ENCODE assay signal across 18 cellular contexts in genomic region chr4:27009539-27009938, GRCh38.
A peak's percentile ranks its signal among the peaks of the same experiment; 100 is the strongest.
DNase-seq lines count a peak whose midpoint lies in the region; ATAC-seq and TF ChIP-seq lines count a peak whose summit lies in the region.
"Had no signal": no experiment of that assay in that cellular context is flagged by ENCODE, and none has a peak within 500 bp of the region (broad histone marks: within the 10 kb centered on the region; RNA-seq: fewer than 3 reads in every experiment).

No MANE protein-coding gene starts in this region.

- no peaks in the 10 kb centered on the region for H3K79me1 ChIP-seq in mesenchymal stem cell (replicated peaks; ENCODE audit: low read length, poor library complexity, severe bottlenecking)

- 50% methylated on average over 1 of the region's 4 CpGs for WGBS in mesenchymal stem cell

- peaks cover 7% of the 10 kb centered on the region for H3K36me3 ChIP-seq in CD8-positive, alpha-beta T cell (ENCODE audit: insufficient read depth, low read length)
- H3K36me3 ChIP-seq in mesenchymal stem cell (ENCODE audit: control insufficient read depth in 1 of 2, insufficient read depth in 2 of 2, low read depth in 1 of 2, low read length in 2 of 2): no peaks in the 10 kb centered on the region
- H3K36me3 ChIP-seq: breast epithelium, gastrocnemius medialis, right atrium auricular region had no signal

- no peaks in the 10 kb centered on the region for H3K27me3 Mint-ChIP-seq in CD8-positive, alpha-beta T cell (ENCODE audit: low read depth)
- no peaks in the 10 kb centered on the region; the same call in 1 of the 2 replicates for H3K27me3 Mint-ChIP-seq in HFFc6 (ENCODE audit: insufficient read depth)

- H3K14ac ChIP-seq in mesenchymal stem cell (ENCODE audit: low read length in 2 of 2): no peak overlapping the region

- H3K4ac ChIP-seq in mesenchymal stem cell (ENCODE audit: low read depth in 1 of 2, low read length in 2 of 2): no peak overlapping the region

- no peak overlapping the region for H2BK15ac ChIP-seq in mesenchymal stem cell (ENCODE audit: low read depth, poor library complexity, severe bottlenecking)

- H3K9ac ChIP-seq in mesenchymal stem cell (ENCODE audit: low read length): peak overlapping the region; percentile 78
- H3K9ac ChIP-seq: BLaER1 had no signal

- H3K27ac Mint-ChIP-seq in CD8-positive, alpha-beta T cell: peak overlapping the region; percentile 34
- 0 out of 2 replicates have a peak overlapping the region, but pooled peaks have one; percentile 3 for H3K27ac Mint-ChIP-seq in HFFc6

- POLR2A ChIA-PET in CD8-positive, alpha-beta T cell (lab: Charles Lee): interaction anchor here (1.3 kb wide), 1 partner anchor 149 kb away, joined by 5 read pairs; the partner anchor contains the start of gene STIM2

- intact Hi-C loops in CD8-positive, alpha-beta T cell (cut with DNase I, micrococcal nuclease): loop anchor here in 1 of 2 experiments (1.0 to 5.0 kb wide), 2 partner anchors 287 to 576 kb away; no protein-coding TSS in a partner anchor

- no peak overlapping the region for H3K4me2 ChIP-seq in mesenchymal stem cell (ENCODE audit: low read length, poor library complexity, severe bottlenecking)
- H3K4me2 ChIP-seq: BLaER1 had no signal

- H3K36me3 Mint-ChIP-seq in CD8-positive, alpha-beta T cell: peaks cover 37% of the 10 kb centered on the region
- H3K36me3 Mint-ChIP-seq in HFFc6 (ENCODE audit: low read depth): no peaks in the 10 kb centered on the region

- peaks cover 13% of the 10 kb centered on the region for H3K4me1 Mint-ChIP-seq in CD8-positive, alpha-beta T cell (ENCODE audit: low read depth)
- peaks cover 60% of the 10 kb centered on the region for H3K4me1 Mint-ChIP-seq in HFFc6 (ENCODE audit: low read depth)

- ATAC-seq in CD8-positive, alpha-beta T cell: no peak

- no peak overlapping the region for H3K4me3 ChIP-seq in CD8-positive, alpha-beta T cell (ENCODE audit: low read depth, low read length)
- H3K4me3 ChIP-seq in cardiac fibroblast (replicated peaks in 1 of 2; ENCODE audit: low read depth in 2 of 2, low read length in 2 of 2) (no peak overlapping the region), mesenchymal stem cell (ENCODE audit: insufficient read depth in 1 of 2, low read depth in 1 of 2, low read length in 2 of 2) (no peak overlapping the region)
- H3K4me3 ChIP-seq: BLaER1, breast epithelium, gastrocnemius medialis, right atrium auricular region had no signal

- no peak overlapping the region for H2BK12ac ChIP-seq in mesenchymal stem cell (ENCODE audit: low read length in 2 of 2)

- H2BK120ac ChIP-seq in mesenchymal stem cell (ENCODE audit: low read depth, low read length): no peak overlapping the region

- H2AFZ ChIP-seq in mesenchymal stem cell (ENCODE audit: low read depth, low read length): no peak overlapping the region

- no peak overlapping the region for H3K18ac ChIP-seq in mesenchymal stem cell (ENCODE audit: low read depth in 1 of 2, low read length in 2 of 2)

- no peak for DNase-seq in CD8-positive, alpha-beta T cell
- DNase-seq in HFFc6 (no peak), cardiac fibroblast (ENCODE audit: low read depth in 2 of 2) (peak; percentile 14 to 71), mesenchymal stem cell (peak; percentile 28), DMS 273 (lab: John Stamatoyannopoulos, UW; ENCODE audit: unreplicated experiment) (no peak), NCI-H748 treated with DMSO at 0.1 percent for 48 hours (lab: John Stamatoyannopoulos, UW) (no peak), NAMALWA (ENCODE audit: low spot score) (no peak), glomerular visceral epithelial cell (ENCODE audit: extremely low spot score) (no peak)
- DNase-seq: activated CD4-positive, CD25-positive, alpha-beta regulatory T cell treated with anti-CD3 and anti-CD28 coated beads, Interleukin-2, amount 50 U/mL, for 72 hours; activated CD8-positive, alpha-beta memory T cell treated with anti-CD3 and anti-CD28 coated beads, Interleukin-2, amount 50 U/mL, for 4 hours; activated gamma-delta T cell treated with Interleukin-2 at 50 U/mL for 16 hours; DND-41; NCI-H2081 treated with DMSO at 0.1 percent for 48 hours; stimulated activated CD4-positive, alpha-beta T cell treated with anti-CD3 and anti-CD28 coated beads, Interleukin-2, amount 100 ng/mL, for 24 hours had no signal

- H3K27ac ChIP-seq in CD8-positive, alpha-beta T cell (ENCODE audit: low read depth, low read length): no peak overlapping the region
- no peak overlapping the region for H3K27ac ChIP-seq in mesenchymal stem cell (ENCODE audit: low read length, poor library complexity, severe bottlenecking)
- H3K27ac ChIP-seq: BLaER1, breast epithelium, gastrocnemius medialis, right atrium auricular region had no signal

- no peak overlapping the region for H3K23ac ChIP-seq in mesenchymal stem cell (ENCODE audit: low read length in 2 of 2)

- no peaks in the 10 kb centered on the region for H3K9me3 Mint-ChIP-seq in CD8-positive, alpha-beta T cell
- no peaks in the 10 kb centered on the region for H3K9me3 Mint-ChIP-seq in HFFc6

- H4K91ac ChIP-seq in mesenchymal stem cell (ENCODE audit: low read length): no peak overlapping the region

- H2AK5ac ChIP-seq in mesenchymal stem cell (ENCODE audit: low read length, severe bottlenecking): no peak overlapping the region

- no peak overlapping the region for H2BK5ac ChIP-seq in mesenchymal stem cell (ENCODE audit: low read depth, low read length, poor library complexity, severe bottlenecking)

- TF ChIP-seq CTCF in CD8-positive, alpha-beta T cell (IDR thresholded peaks at IDR 0.05): no peak
- TF ChIP-seq CTCF in HFFc6 (IDR thresholded peaks at IDR 0.05) (no peak), cardiac fibroblast (IDR thresholded peaks at IDR 0.05; ENCODE audit: low read depth, low read length) (no peak)

- H3K9me3 ChIP-seq in CD8-positive, alpha-beta T cell (ENCODE audit: low read length): no peaks in the 10 kb centered on the region
- H3K9me3 ChIP-seq in mesenchymal stem cell (ENCODE audit: control insufficient read depth, low read length): no peaks in the 10 kb centered on the region
- H3K9me3 ChIP-seq: BLaER1, breast epithelium, gastrocnemius medialis, right atrium auricular region had no signal

- H3K4me3 Mint-ChIP-seq in CD8-positive, alpha-beta T cell: no peak overlapping the region
- peak overlapping the region; percentile 35 for H3K4me3 Mint-ChIP-seq in HFFc6

- no peaks in the 10 kb centered on the region for H3K27me3 ChIP-seq in CD8-positive, alpha-beta T cell (ENCODE audit: insufficient read depth, low read length)
- no peaks in the 10 kb centered on the region for H3K27me3 ChIP-seq in mesenchymal stem cell (ENCODE audit: control insufficient read depth in 1 of 2, insufficient read depth in 1 of 2, low read length in 2 of 2)
- H3K27me3 ChIP-seq: BLaER1, breast epithelium, gastrocnemius medialis, right atrium auricular region had no signal

- CTCF ChIA-PET in CD8-positive, alpha-beta T cell (lab: Charles Lee): interaction anchor here (0.8 to 4.4 kb wide), 18 partner anchors 10 to 680 kb away, joined by 3 to 30 read pairs (median 4); partner anchors contain the start of gene STIM2

- H3K4me1 ChIP-seq in CD8-positive, alpha-beta T cell (ENCODE audit: insufficient read depth, low read length): no peaks in the 10 kb centered on the region
- H3K4me1 ChIP-seq in mesenchymal stem cell (ENCODE audit: control insufficient read depth, insufficient read depth, low read depth, low read length): no peaks in the 10 kb centered on the region
- H3K4me1 ChIP-seq: breast epithelium had no signal

- no peak overlapping the region for H4K8ac ChIP-seq in mesenchymal stem cell (ENCODE audit: low read length)

Comparison
In these comparisons a context has a peak if more than half of its experiments do, and no peak if none do; other contexts are left out.
1. DNase-seq: peak in cardiac fibroblast (2 of 2) and mesenchymal stem cell (single experiment); none in CD8-positive, alpha-beta T cell (0 of 7), HFFc6 (single experiment), DMS 273 (single experiment), NCI-H748 treated with DMSO at 0.1 percent for 48 hours (single experiment), NAMALWA (single experiment) and glomerular visceral epithelial cell (single experiment).